In the genomic region with DNA sequence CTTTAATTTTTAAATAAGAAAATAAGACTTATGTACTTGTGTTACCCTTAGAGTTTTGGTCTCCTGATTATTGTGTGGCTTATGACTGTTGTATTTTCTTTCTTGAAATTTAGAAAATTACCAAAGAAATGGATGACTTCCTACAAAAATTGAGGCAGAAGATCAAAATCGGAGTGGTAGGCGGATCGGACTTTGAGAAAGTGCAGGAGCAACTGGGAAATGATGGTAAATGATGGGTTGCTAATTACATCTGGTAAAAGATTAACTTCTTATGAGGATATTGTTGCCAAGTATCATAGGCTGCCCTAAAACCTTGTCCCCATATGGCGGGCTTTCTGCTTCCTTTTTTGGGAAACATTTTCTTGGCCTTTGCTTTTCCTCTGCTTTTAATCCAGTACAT, we compare ENCODE assay signal across 1 cellular context.
TF ChIP-seq lines count a peak whose summit lies in the region.

No MANE protein-coding gene starts in this region.

TF ChIP-seq in HepG2, 621 proteins besides CTCF, POLR2A, EP300 and RAD21 (continued from another document):
- TF ChIP-seq, protein P1, sequence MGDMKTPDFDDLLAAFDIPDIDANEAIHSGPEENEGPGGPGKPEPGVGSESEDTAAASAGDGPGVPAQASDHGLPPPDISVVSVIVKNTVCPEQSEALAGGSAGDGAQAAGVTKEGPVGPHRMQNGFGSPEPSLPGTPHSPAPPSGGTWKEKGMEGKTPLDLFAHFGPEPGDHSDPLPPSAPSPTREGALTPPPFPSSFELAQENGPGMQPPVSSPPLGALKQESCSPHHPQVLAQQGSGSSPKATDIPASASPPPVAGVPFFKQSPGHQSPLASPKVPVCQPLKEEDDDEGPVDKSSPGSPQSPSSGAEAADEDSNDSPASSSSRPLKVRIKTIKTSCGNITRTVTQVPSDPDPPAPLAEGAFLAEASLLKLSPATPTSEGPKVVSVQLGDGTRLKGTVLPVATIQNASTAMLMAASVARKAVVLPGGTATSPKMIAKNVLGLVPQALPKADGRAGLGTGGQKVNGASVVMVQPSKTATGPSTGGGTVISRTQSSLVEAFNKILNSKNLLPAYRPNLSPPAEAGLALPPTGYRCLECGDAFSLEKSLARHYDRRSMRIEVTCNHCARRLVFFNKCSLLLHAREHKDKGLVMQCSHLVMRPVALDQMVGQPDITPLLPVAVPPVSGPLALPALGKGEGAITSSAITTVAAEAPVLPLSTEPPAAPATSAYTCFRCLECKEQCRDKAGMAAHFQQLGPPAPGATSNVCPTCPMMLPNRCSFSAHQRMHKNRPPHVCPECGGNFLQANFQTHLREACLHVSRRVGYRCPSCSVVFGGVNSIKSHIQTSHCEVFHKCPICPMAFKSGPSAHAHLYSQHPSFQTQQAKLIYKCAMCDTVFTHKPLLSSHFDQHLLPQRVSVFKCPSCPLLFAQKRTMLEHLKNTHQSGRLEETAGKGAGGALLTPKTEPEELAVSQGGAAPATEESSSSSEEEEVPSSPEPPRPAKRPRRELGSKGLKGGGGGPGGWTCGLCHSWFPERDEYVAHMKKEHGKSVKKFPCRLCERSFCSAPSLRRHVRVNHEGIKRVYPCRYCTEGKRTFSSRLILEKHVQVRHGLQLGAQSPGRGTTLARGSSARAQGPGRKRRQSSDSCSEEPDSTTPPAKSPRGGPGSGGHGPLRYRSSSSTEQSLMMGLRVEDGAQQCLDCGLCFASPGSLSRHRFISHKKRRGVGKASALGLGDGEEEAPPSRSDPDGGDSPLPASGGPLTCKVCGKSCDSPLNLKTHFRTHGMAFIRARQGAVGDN (CRISPR knock-in tag; IDR thresholded peaks at IDR 0.05), result no peak
- TF ChIP-seq KLF12 (CRISPR knock-in tag; IDR thresholded peaks at IDR 0.05; ENCODE audit: borderline replicate concordance) (no peak), SOX5 (CRISPR knock-in tag; IDR thresholded peaks at IDR 0.05; ENCODE audit: borderline replicate concordance) (no peak)
- TF ChIP-seq, protein P2, sequence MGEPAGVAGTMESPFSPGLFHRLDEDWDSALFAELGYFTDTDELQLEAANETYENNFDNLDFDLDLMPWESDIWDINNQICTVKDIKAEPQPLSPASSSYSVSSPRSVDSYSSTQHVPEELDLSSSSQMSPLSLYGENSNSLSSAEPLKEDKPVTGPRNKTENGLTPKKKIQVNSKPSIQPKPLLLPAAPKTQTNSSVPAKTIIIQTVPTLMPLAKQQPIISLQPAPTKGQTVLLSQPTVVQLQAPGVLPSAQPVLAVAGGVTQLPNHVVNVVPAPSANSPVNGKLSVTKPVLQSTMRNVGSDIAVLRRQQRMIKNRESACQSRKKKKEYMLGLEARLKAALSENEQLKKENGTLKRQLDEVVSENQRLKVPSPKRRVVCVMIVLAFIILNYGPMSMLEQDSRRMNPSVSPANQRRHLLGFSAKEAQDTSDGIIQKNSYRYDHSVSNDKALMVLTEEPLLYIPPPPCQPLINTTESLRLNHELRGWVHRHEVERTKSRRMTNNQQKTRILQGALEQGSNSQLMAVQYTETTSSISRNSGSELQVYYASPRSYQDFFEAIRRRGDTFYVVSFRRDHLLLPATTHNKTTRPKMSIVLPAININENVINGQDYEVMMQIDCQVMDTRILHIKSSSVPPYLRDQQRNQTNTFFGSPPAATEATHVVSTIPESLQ (CRISPR knock-in tag; conservative IDR thresholded peaks at IDR 0.05), result no peak
